ENCODE assay signal across 8 cellular contexts in genomic region chrX:136711147-136711546, GRCh38.
DNase-seq lines count a peak whose midpoint lies in the region; ATAC-seq lines count a peak whose summit lies in the region.

No MANE protein-coding gene starts in this region.

- POLR2A ChIA-PET in activated CD4-positive, alpha-beta memory T cell treated with anti-CD3 and anti-CD28 coated beads, Interleukin-2, amount 10 ng/mL, durations not matched to agents 7 days and 5 days (lab: Charles Lee), result interaction anchor here (1.3 kb wide), 1 partner anchor 68 kb away, joined by 5 read pairs; no protein-coding TSS in a partner anchor

- H3K4me1 Mint-ChIP-seq in activated CD4-positive, alpha-beta memory T cell treated with anti-CD3 and anti-CD28 coated beads, Interleukin-2, amount 10 ng/mL, durations not matched to agents 7 days and 5 days, result peaks cover 50% of the 10 kb centered on the region
- peaks cover 22% of the 10 kb centered on the region for H3K4me1 Mint-ChIP-seq in stimulated activated memory B cell treated with anti-CD40 and anti-IgM and Interleukin-4, amounts not matched to agents 10 μg/mL and 1 μg/mL and 100 μg/mL, for 72 hours

- peak; percentile 78 to 81 for ATAC-seq in left cardiac atrium
- ATAC-seq in stimulated activated memory B cell treated with anti-CD40 and anti-IgM and Interleukin-4, amounts not matched to agents 10 μg/mL and 1 μg/mL and 100 μg/mL, for 72 hours, result no peak
- no peak for ATAC-seq in GM21529 (IDR thresholded peaks at IDR 0.05; ENCODE audit: unreplicated experiment)

- in situ Hi-C loops in KBM-7 (cut with MboI; ENCODE audit: low pct_unique_long_range_greater_than_20kb, low sequenced_read_pairs), result no loop called here

- CTCF ChIA-PET in activated CD4-positive, alpha-beta memory T cell treated with anti-CD3 and anti-CD28 coated beads, Interleukin-2, amount 10 ng/mL, durations not matched to agents 7 days and 5 days (lab: Charles Lee), result interaction anchor here (0.8 to 1.3 kb wide), 3 partner anchors 20 to 213 kb away, joined by 3 read pairs; no protein-coding TSS in a partner anchor

- peak; percentile 48 for DNase-seq in NCI-H82 (lab: John Stamatoyannopoulos, UW)
- no peak for DNase-seq in NCI-H82 treated with DMSO at 0.1 percent for 48 hours (lab: John Stamatoyannopoulos, UW; ENCODE audit: unreplicated experiment)
- peak; percentile 58 for DNase-seq in KBM-7
- no peak for DNase-seq in activated CD4-positive, alpha-beta memory T cell treated with anti-CD3 and anti-CD28 coated beads, Interleukin-2, amount 10 ng/mL, durations not matched to agents 7 days and 5 days
- DNase-seq in left cardiac atrium, result peak; percentile 42
- no peak for DNase-seq in NCI-H2081 treated with DMSO at 0.1 percent for 48 hours (lab: John Stamatoyannopoulos, UW)

- peak overlapping the region; percentile 85 for H3K27ac Mint-ChIP-seq in activated CD4-positive, alpha-beta memory T cell treated with anti-CD3 and anti-CD28 coated beads, Interleukin-2, amount 10 ng/mL, durations not matched to agents 7 days and 5 days
- peak overlapping the region; percentile 85 for H3K27ac Mint-ChIP-seq in stimulated activated memory B cell treated with anti-CD40 and anti-IgM and Interleukin-4, amounts not matched to agents 10 μg/mL and 1 μg/mL and 100 μg/mL, for 72 hours

- H3K27me3 Mint-ChIP-seq in activated CD4-positive, alpha-beta memory T cell treated with anti-CD3 and anti-CD28 coated beads, Interleukin-2, amount 10 ng/mL, durations not matched to agents 7 days and 5 days, result no peaks in the 10 kb centered on the region
- H3K27me3 Mint-ChIP-seq in stimulated activated memory B cell treated with anti-CD40 and anti-IgM and Interleukin-4, amounts not matched to agents 10 μg/mL and 1 μg/mL and 100 μg/mL, for 72 hours, result no peaks in the 10 kb centered on the region

- H3K9me3 Mint-ChIP-seq in activated CD4-positive, alpha-beta memory T cell treated with anti-CD3 and anti-CD28 coated beads, Interleukin-2, amount 10 ng/mL, durations not matched to agents 7 days and 5 days, result no peaks in the 10 kb centered on the region
- no peaks in the 10 kb centered on the region for H3K9me3 Mint-ChIP-seq in stimulated activated memory B cell treated with anti-CD40 and anti-IgM and Interleukin-4, amounts not matched to agents 10 μg/mL and 1 μg/mL and 100 μg/mL, for 72 hours

- intact Hi-C loops in left cardiac atrium (cut with DNase I), result loop anchor here in 1 of 2 donors (10.0 kb wide), 1 partner anchor 54 kb away; no protein-coding TSS in a partner anchor

- H3K36me3 Mint-ChIP-seq in activated CD4-positive, alpha-beta memory T cell treated with anti-CD3 and anti-CD28 coated beads, Interleukin-2, amount 10 ng/mL, durations not matched to agents 7 days and 5 days (ENCODE audit: low read depth), result peaks cover 36% of the 10 kb centered on the region
- peaks cover 6% of the 10 kb centered on the region for H3K36me3 Mint-ChIP-seq in stimulated activated memory B cell treated with anti-CD40 and anti-IgM and Interleukin-4, amounts not matched to agents 10 μg/mL and 1 μg/mL and 100 μg/mL, for 72 hours

- no peak overlapping the region for H3K4me3 Mint-ChIP-seq in activated CD4-positive, alpha-beta memory T cell treated with anti-CD3 and anti-CD28 coated beads, Interleukin-2, amount 10 ng/mL, durations not matched to agents 7 days and 5 days
- peak overlapping the region; percentile 6 for H3K4me3 Mint-ChIP-seq in stimulated activated memory B cell treated with anti-CD40 and anti-IgM and Interleukin-4, amounts not matched to agents 10 μg/mL and 1 μg/mL and 100 μg/mL, for 72 hours

Comparison
In these comparisons a context has a peak if more than half of its experiments do, and no peak if none do; other contexts are left out.
1. DNase-seq: peak in NCI-H82 (single experiment), KBM-7 (single experiment) and left cardiac atrium (single experiment); none in NCI-H82 treated with DMSO at 0.1 percent for 48 hours (single experiment), activated CD4-positive, alpha-beta memory T cell treated with anti-CD3 and anti-CD28 coated beads, Interleukin-2, amount 10 ng/mL, durations not matched to agents 7 days and 5 days (single experiment) and NCI-H2081 treated with DMSO at 0.1 percent for 48 hours (single experiment).
2. ATAC-seq: peak in left cardiac atrium (2 of 2); none in stimulated activated memory B cell treated with anti-CD40 and anti-IgM and Interleukin-4, amounts not matched to agents 10 μg/mL and 1 μg/mL and 100 μg/mL, for 72 hours (single experiment) and GM21529 (single experiment).